In the genomic region with DNA sequence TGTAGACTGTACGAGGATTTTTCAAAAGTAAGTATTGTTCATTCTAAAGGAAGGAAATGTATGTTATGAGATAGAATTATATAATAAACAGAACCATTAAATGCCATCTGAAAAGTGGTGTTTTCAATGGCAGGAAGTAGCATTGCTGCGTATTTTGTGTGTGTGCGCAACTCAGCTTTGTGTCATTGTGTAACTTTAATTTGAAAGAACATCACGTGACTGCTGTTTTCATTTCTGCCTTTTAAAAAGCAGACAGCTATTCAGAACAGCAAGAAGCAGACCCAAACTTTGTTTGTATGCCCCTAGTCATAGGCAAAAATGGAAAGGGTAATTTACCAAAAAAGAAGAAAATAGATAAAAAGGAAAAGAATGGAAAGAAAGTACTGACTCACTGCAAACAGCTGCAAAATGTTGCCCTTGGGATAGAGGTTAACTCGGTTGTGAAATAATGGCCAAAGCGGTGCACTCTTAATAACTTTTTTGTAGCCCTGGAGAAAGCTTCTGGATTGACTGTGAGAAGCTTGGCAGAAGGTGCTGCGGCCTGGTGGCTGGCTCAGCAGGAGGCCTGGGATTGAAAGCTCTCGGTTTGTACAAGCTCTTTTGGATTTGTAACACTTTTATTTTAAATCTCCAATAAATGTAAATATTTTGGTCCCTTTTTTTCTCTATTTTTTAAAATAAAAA, we compare ENCODE assay signal across 12 cellular contexts.
DNase-seq lines count a peak whose midpoint lies in the region; ATAC-seq and TF ChIP-seq lines count a peak whose summit lies in the region.
"Had no signal": no experiment of that assay in that cellular context is flagged by ENCODE, and none has a peak within 500 bp of the region (broad histone marks: within the 10 kb centered on the region; RNA-seq: fewer than 3 reads in every experiment).

No MANE protein-coding gene starts in this region.

- peak overlapping the region; percentile 79 for H3K27ac Mint-ChIP-seq in nephron progenitor cell
- H3K27ac Mint-ChIP-seq: T-helper 17 cell had no signal

- TF ChIP-seq CTCF in esophagus squamous epithelium (IDR thresholded peaks at IDR 0.05), result no peak
- no peak for TF ChIP-seq CTCF in nephron progenitor cell (IDR thresholded peaks at IDR 0.05)

- H3K4me3 ChIP-seq in esophagus squamous epithelium, result no peak overlapping the region

- no peaks in the 10 kb centered on the region for H3K27me3 ChIP-seq in esophagus squamous epithelium

- H3K27me3 Mint-ChIP-seq in nephron progenitor cell (ENCODE audit: low read depth, poor library complexity), result no peaks in the 10 kb centered on the region
- H3K27me3 Mint-ChIP-seq: T-helper 17 cell had no signal

- H3K36me3 ChIP-seq in esophagus squamous epithelium, result peaks cover 0 to 5% (median 0%) of the 10 kb centered on the region in 3 donors

- peaks cover 26% of the 10 kb centered on the region for H3K4me1 Mint-ChIP-seq in nephron progenitor cell
- H3K4me1 Mint-ChIP-seq: T-helper 17 cell had no signal

- WGBS in esophagus squamous epithelium, 2 donors, result 68% methylated on average over 8 of the region's 8 CpGs

- peak; percentile 13 for DNase-seq in EH (ENCODE audit: low read depth)
- DNase-seq in NCI-H748 treated with DMSO at 0.1 percent for 48 hours (lab: John Stamatoyannopoulos, UW), result peak; percentile 69
- no peak for DNase-seq in esophagus squamous epithelium (lab: John Stamatoyannopoulos, UW)
- no peak for DNase-seq in nephron progenitor cell
- DNase-seq: activated T-cell treated with anti-CD3 and anti-CD28 coated beads, Interleukin-2, amount 50 U/mL, for 48 hours; DND-41; T-helper 17 cell had no signal

- peaks cover 18% of the 10 kb centered on the region for H3K9me3 Mint-ChIP-seq in nephron progenitor cell
- H3K9me3 Mint-ChIP-seq: nephron had no signal

- intact Hi-C loops in esophagus squamous epithelium (cut with DNase I), result no loop called here

- peak overlapping the region in 3 of 4 donors; percentile 7 to 34 (median 28) for H3K27ac ChIP-seq in esophagus squamous epithelium

- ATAC-seq in HG03571 (IDR thresholded peaks at IDR 0.05; ENCODE audit: unreplicated experiment), result no peak
- ATAC-seq in HG03045 (IDR thresholded peaks at IDR 0.05; ENCODE audit: unreplicated experiment), result no peak
- no peak for ATAC-seq in HG02759 (IDR thresholded peaks at IDR 0.05; ENCODE audit: unreplicated experiment)
- no peak for ATAC-seq in GM19351 (IDR thresholded peaks at IDR 0.05; ENCODE audit: unreplicated experiment)
- ATAC-seq: T-helper 17 cell had no signal

- no peak for TF ChIP-seq POLR2A in esophagus squamous epithelium (IDR thresholded peaks at IDR 0.05)

- peaks cover 0 to 19% (median 9%) of the 10 kb centered on the region in 3 donors for H3K4me1 ChIP-seq in esophagus squamous epithelium

- peak overlapping the region; percentile 35 for H3K4me3 Mint-ChIP-seq in nephron progenitor cell
- H3K4me3 Mint-ChIP-seq: nephron, T-helper 17 cell had no signal

- H3K9me3 ChIP-seq in esophagus squamous epithelium, result no peaks in the 10 kb centered on the region

- peaks cover 38% of the 10 kb centered on the region for H3K36me3 Mint-ChIP-seq in nephron progenitor cell (ENCODE audit: low read depth)

Comparison
In these comparisons a context has a peak if more than half of its experiments do, and no peak if none do; other contexts are left out.
1. DNase-seq: peak in EH (single experiment) and NCI-H748 treated with DMSO at 0.1 percent for 48 hours (single experiment); none in esophagus squamous epithelium (single experiment) and nephron progenitor cell (single experiment).